In genomic region chr3:187641319-187641976, GRCh38 we compare ENCODE assay signal across 16 cellular contexts. TPM values are rescaled to one million over a fixed set of nuclear protein-coding genes. Genes with fewer than 3 reads are reported as not detected.
"Had no signal": no experiment of that assay in that cellular context is flagged by ENCODE, and none has a peak within 500 bp of the region (broad histone marks: within the 10 kb centered on the region; RNA-seq: fewer than 3 reads in every experiment).

No MANE protein-coding gene starts in this region.

- H3K4me3 ChIP-seq: dorsolateral prefrontal cortex, left lung, mucosa of descending colon, right atrium auricular region had no signal

- ATAC-seq: esophagus mucosa; left lung; mucosa of descending colon; naive thymus-derived CD8-positive, alpha-beta T cell had no signal

- H3K27ac ChIP-seq: dorsolateral prefrontal cortex, left lung, neutrophil, right atrium auricular region had no signal

- DNase-seq: activated CD4-positive, alpha-beta memory T cell treated with anti-CD3 and anti-CD28 coated beads for 36 hours; activated CD4-positive, CD25-positive, alpha-beta regulatory T cell treated with anti-CD3 and anti-CD28 coated beads, Interleukin-2, amount 50 U/mL, for 72 hours; activated gamma-delta T cell treated with Interleukin-2 at 50 U/mL for 16 hours; activated naive CD8-positive, alpha-beta T cell treated with anti-CD3 and anti-CD28 coated beads for 36 hours; activated T-cell treated with anti-CD3 and anti-CD28 coated beads, Interleukin-2, amount 50 U/mL, for 48 hours; anterior cingulate cortex; dorsolateral prefrontal cortex; immature natural killer cell; left lung; mucosa of descending colon; naive thymus-derived CD8-positive, alpha-beta T cell; small intestine had no signal

RNA-seq across cellular contexts. Expression of gene SST, which starts 28.7 kb away (rescaled TPM):
- total RNA-seq: activated CD4-positive, alpha-beta memory T cell treated with anti-CD3 and anti-CD28 coated beads for 36 hours; activated naive CD8-positive, alpha-beta T cell treated with anti-CD3 and anti-CD28 coated beads for 36 hours; bronchial epithelial cell; esophagus mucosa; left lung; naive thymus-derived CD8-positive, alpha-beta T cell; right atrium auricular region had no signal
